1 cellular context compared by ENCODE assay signal in the genomic region with DNA sequence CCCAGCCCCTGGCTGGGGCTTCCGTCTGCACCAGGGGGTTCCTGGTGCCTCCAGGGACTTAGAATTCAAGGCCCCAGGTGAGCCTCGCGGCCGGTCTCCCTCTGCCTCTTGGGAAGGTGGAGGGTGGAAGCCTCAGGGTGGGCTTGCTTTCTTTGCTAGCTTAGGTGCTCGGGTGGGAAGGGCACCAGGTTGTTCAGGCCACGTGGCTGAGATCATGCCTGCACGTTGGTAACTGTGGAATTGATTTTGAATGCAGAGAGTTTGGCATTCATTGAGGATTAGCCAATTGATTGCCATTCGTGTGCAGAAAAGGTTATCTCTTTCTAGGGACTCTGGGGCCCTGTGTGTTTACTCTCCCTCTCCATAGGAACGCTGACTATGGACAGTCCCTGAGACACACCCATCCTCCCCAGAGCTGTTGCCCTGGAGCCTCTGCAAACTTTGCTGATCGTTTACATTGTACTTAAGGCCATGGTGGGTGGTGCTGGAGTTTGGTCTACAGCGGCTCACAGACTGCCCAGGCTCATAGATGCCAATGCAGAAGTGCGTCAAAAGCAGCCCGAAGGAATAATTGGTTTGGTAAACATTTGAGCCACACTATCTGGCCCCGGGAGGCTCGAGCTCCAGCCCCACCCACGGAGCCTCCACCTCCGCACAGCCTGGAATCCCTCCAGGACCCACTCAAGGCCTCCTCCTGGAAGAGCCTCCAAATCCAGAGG.
TF ChIP-seq lines count a peak whose summit lies in the region.

No MANE protein-coding gene starts in this region.

TF ChIP-seq in neural cell, 6 proteins besides CTCF, POLR2A, EP300 and RAD21 (continued from another document):
- TF ChIP-seq EZH2 (IDR thresholded peaks at IDR 0.05; ENCODE audit: borderline replicate concordance, insufficient read depth, low read length, poor library complexity, severe bottlenecking) (no peak), POLR2AphosphoS5 (IDR thresholded peaks at IDR 0.05) (no peak)
